9 cellular contexts compared by ENCODE assay signal in genomic region chr3:12775970-12776369, GRCh38. TPM values are rescaled to one million over a fixed set of nuclear protein-coding genes. Genes with fewer than 3 reads are reported as not detected.
"Had no signal": no experiment of that assay in that cellular context is flagged by ENCODE, and none has a peak within 500 bp of the region (broad histone marks: within the 10 kb centered on the region; RNA-seq: fewer than 3 reads in every experiment).

No MANE protein-coding gene starts in this region.

RNA-seq across cellular contexts. Expression of gene TMEM40, which starts 16.9 kb away (rescaled TPM):
- total RNA-seq: stomach, subcutaneous adipose tissue, temporal lobe, thoracic aorta, thyroid gland, tibial nerve, transverse colon, upper lobe of right lung, uterus had no signal
